ENCODE assay signal across 25 cellular contexts in genomic region chr1:162996261-162996660, GRCh38.
"Had no signal": no experiment of that assay in that cellular context is flagged by ENCODE, and none has a peak within 500 bp of the region (broad histone marks: within the 10 kb centered on the region; RNA-seq: fewer than 3 reads in every experiment).

No MANE protein-coding gene starts in this region.

- H2AFZ ChIP-seq: parathyroid adenoma had no signal

- H3K9ac ChIP-seq: parathyroid adenoma had no signal

- H3K9me3 ChIP-seq: thyroid gland had no signal

- H3K27ac ChIP-seq: coronary artery, foreskin keratinocyte, parathyroid adenoma, thyroid gland had no signal

- FAIRE-seq: keratinocyte had no signal

- H3K27me3 ChIP-seq: foreskin keratinocyte, thyroid gland had no signal

- H3K9me3 Mint-ChIP-seq: activated CD4-positive, alpha-beta memory T cell treated with anti-CD3 and anti-CD28 coated beads, Interleukin-2, amount 10 ng/mL, durations not matched to agents 7 days and 5 days; brain; central memory CD8-positive, alpha-beta T cell; nephron; T-helper 2 cell treated with Interferon-gamma antibody and Interleukin-4, amounts not matched to agents 5 μg/mL and 100 μg/mL, for 36 hours had no signal

- H3K4me3 Mint-ChIP-seq: activated CD4-positive, alpha-beta memory T cell treated with anti-CD3 and anti-CD28 coated beads, Interleukin-2, amount 10 ng/mL, durations not matched to agents 7 days and 5 days; activated CD8-positive, alpha-beta memory T cell treated with anti-CD3 and anti-CD28 coated beads, Interleukin-2, amount 10 ng/mL, durations not matched to agents 7 days and 5 days; activated naive CD8-positive, alpha-beta T cell treated with anti-CD3 and anti-CD28 coated beads for 36 hours; brain; central memory CD8-positive, alpha-beta T cell; nephron; T-helper 2 cell treated with Interferon-gamma antibody and Interleukin-4, amounts not matched to agents 5 μg/mL and 100 μg/mL, for 36 hours had no signal

- H3K4me1 ChIP-seq: parathyroid adenoma, thyroid gland had no signal

- H3K4me3 ChIP-seq: coronary artery, thyroid gland had no signal

- ATAC-seq: activated CD8-positive, alpha-beta memory T cell treated with anti-CD3 and anti-CD28 coated beads, Interleukin-2, amount 10 ng/mL, durations not matched to agents 7 days and 5 days; foreskin keratinocyte; left lobe of liver had no signal

- DNase-seq: activated CD4-positive, alpha-beta memory T cell treated with anti-CD3 and anti-CD28 coated beads, Interleukin-2, amount 10 ng/mL, durations not matched to agents 7 days and 5 days; activated CD4-positive, alpha-beta T cell treated with anti-CD3 and anti-CD28 coated beads for 48 hours; activated CD4-positive, CD25-positive, alpha-beta regulatory T cell; activated CD8-positive, alpha-beta memory T cell treated with anti-CD3 and anti-CD28 coated beads, Interleukin-2, amount 10 ng/mL, durations not matched to agents 7 days and 5 days; activated naive CD4-positive, alpha-beta T cell; activated naive CD8-positive, alpha-beta T cell treated with anti-CD3 and anti-CD28 coated beads for 36 hours; erythroblast; foreskin keratinocyte; glutamatergic neuron; hippocampal formation; midbrain; retina; stimulated activated CD4-positive, alpha-beta T cell treated with anti-CD3 and anti-CD28 coated beads, Interleukin-12 subunit alpha, Interleukin-12 subunit beta, amount 100 ng/mL, for 4 hours; stimulated activated CD4-positive, alpha-beta T cell treated with anti-CD3 and anti-CD28 coated beads, Interleukin-1b, Interleukin-23, amount 100 ng/mL, for 48 hours; stimulated activated CD8-positive, alpha-beta memory T cell treated with anti-CD3 and anti-CD28 coated beads, Interleukin-4, amount 100 ng/mL, for 48 hours; stimulated activated naive CD4-positive, alpha-beta T cell; thyroid gland had no signal

- H3K27ac Mint-ChIP-seq: activated CD4-positive, alpha-beta memory T cell treated with anti-CD3 and anti-CD28 coated beads, Interleukin-2, amount 10 ng/mL, durations not matched to agents 7 days and 5 days; activated CD8-positive, alpha-beta memory T cell treated with anti-CD3 and anti-CD28 coated beads, Interleukin-2, amount 10 ng/mL, durations not matched to agents 7 days and 5 days; activated naive CD8-positive, alpha-beta T cell treated with anti-CD3 and anti-CD28 coated beads for 36 hours; brain; nephron; T-helper 2 cell treated with Interferon-gamma antibody and Interleukin-4, amounts not matched to agents 5 μg/mL and 100 μg/mL, for 36 hours had no signal

- H3K36me3 ChIP-seq: thyroid gland had no signal

- H3K79me2 ChIP-seq: parathyroid adenoma had no signal

- H3K36me3 Mint-ChIP-seq: activated CD8-positive, alpha-beta memory T cell treated with anti-CD3 and anti-CD28 coated beads, Interleukin-2, amount 10 ng/mL, durations not matched to agents 7 days and 5 days; activated naive CD8-positive, alpha-beta T cell treated with anti-CD3 and anti-CD28 coated beads for 36 hours; brain had no signal

- H3K4me1 Mint-ChIP-seq: activated CD4-positive, alpha-beta memory T cell treated with anti-CD3 and anti-CD28 coated beads, Interleukin-2, amount 10 ng/mL, durations not matched to agents 7 days and 5 days; activated CD8-positive, alpha-beta memory T cell treated with anti-CD3 and anti-CD28 coated beads, Interleukin-2, amount 10 ng/mL, durations not matched to agents 7 days and 5 days; activated naive CD8-positive, alpha-beta T cell treated with anti-CD3 and anti-CD28 coated beads for 36 hours; central memory CD8-positive, alpha-beta T cell; nephron had no signal
